ENCODE assay signal across 1 cellular context in the genomic region with DNA sequence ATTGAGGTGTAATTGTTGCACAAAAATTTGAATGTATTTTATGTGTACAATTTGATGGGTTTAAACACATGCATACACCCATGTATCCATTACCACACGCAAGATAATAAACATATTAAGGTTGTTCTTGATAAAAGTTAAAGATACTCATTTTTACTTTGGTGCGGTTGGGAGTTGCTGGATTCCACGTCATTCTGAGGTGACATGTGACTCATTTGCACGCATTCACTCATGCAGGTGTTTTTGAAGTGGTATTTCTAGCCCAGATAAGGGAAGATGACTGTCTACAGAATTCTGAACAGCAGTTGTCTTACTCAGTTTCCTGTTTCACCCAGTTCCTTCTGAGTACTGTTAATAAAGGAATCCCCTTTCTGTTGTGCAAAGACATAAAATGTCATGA.
TF ChIP-seq lines count a peak whose summit lies in the region.

No MANE protein-coding gene starts in this region.

TF ChIP-seq in GM12878, 131 proteins besides CTCF, POLR2A, EP300 and RAD21 (continued from another document and continues in another):
- TF ChIP-seq, protein P1, sequence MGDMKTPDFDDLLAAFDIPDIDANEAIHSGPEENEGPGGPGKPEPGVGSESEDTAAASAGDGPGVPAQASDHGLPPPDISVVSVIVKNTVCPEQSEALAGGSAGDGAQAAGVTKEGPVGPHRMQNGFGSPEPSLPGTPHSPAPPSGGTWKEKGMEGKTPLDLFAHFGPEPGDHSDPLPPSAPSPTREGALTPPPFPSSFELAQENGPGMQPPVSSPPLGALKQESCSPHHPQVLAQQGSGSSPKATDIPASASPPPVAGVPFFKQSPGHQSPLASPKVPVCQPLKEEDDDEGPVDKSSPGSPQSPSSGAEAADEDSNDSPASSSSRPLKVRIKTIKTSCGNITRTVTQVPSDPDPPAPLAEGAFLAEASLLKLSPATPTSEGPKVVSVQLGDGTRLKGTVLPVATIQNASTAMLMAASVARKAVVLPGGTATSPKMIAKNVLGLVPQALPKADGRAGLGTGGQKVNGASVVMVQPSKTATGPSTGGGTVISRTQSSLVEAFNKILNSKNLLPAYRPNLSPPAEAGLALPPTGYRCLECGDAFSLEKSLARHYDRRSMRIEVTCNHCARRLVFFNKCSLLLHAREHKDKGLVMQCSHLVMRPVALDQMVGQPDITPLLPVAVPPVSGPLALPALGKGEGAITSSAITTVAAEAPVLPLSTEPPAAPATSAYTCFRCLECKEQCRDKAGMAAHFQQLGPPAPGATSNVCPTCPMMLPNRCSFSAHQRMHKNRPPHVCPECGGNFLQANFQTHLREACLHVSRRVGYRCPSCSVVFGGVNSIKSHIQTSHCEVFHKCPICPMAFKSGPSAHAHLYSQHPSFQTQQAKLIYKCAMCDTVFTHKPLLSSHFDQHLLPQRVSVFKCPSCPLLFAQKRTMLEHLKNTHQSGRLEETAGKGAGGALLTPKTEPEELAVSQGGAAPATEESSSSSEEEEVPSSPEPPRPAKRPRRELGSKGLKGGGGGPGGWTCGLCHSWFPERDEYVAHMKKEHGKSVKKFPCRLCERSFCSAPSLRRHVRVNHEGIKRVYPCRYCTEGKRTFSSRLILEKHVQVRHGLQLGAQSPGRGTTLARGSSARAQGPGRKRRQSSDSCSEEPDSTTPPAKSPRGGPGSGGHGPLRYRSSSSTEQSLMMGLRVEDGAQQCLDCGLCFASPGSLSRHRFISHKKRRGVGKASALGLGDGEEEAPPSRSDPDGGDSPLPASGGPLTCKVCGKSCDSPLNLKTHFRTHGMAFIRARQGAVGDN (IDR thresholded peaks at IDR 0.05) = no peak
- no peak for TF ChIP-seq SREBF1 (IDR thresholded peaks at IDR 0.05; ENCODE audit: low read length)
- TF ChIP-seq, protein P2, sequence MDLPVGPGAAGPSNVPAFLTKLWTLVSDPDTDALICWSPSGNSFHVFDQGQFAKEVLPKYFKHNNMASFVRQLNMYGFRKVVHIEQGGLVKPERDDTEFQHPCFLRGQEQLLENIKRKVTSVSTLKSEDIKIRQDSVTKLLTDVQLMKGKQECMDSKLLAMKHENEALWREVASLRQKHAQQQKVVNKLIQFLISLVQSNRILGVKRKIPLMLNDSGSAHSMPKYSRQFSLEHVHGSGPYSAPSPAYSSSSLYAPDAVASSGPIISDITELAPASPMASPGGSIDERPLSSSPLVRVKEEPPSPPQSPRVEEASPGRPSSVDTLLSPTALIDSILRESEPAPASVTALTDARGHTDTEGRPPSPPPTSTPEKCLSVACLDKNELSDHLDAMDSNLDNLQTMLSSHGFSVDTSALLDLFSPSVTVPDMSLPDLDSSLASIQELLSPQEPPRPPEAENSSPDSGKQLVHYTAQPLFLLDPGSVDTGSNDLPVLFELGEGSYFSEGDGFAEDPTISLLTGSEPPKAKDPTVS (IDR thresholded peaks at IDR 0.05; ENCODE audit: low read depth, low read length) = no peak
- TF ChIP-seq ZNF384 (IDR thresholded peaks at IDR 0.05; ENCODE audit: borderline replicate concordance, low read depth, low read length) = no peak
- no peak for TF ChIP-seq CEBPB (IDR thresholded peaks at IDR 0.05; ENCODE audit: borderline replicate concordance in 1 of 2, low read depth in 2 of 2, low read length in 2 of 2)
- TF ChIP-seq, protein P3, sequence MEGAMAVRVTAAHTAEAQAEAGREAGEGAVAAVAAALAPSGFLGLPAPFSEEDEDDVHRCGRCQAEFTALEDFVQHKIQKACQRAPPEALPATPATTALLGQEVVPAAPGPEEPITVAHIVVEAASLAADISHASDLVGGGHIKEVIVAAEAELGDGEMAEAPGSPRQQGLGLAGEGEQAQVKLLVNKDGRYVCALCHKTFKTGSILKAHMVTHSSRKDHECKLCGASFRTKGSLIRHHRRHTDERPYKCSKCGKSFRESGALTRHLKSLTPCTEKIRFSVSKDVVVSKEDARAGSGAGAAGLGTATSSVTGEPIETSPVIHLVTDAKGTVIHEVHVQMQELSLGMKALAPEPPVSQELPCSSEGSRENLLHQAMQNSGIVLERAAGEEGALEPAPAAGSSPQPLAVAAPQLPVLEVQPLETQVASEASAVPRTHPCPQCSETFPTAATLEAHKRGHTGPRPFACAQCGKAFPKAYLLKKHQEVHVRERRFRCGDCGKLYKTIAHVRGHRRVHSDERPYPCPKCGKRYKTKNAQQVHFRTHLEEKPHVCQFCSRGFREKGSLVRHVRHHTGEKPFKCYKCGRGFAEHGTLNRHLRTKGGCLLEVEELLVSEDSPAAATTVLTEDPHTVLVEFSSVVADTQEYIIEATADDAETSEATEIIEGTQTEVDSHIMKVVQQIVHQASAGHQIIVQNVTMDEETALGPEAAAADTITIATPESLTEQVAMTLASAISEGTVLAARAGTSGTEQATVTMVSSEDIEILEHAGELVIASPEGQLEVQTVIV (IDR thresholded peaks at IDR 0.05; ENCODE audit: borderline replicate concordance, partially characterized antibody) = no peak
- no peak for TF ChIP-seq NFYA (IDR thresholded peaks at IDR 0.05; ENCODE audit: borderline replicate concordance, low read depth, low read length)
- no peak for TF ChIP-seq ZNF207 (IDR thresholded peaks at IDR 0.05; ENCODE audit: borderline replicate concordance)
- peak; percentile 28; the same call in 1 of the 2 replicates for TF ChIP-seq RAD51 (IDR thresholded peaks at IDR 0.05)
- TF ChIP-seq, protein P4, sequence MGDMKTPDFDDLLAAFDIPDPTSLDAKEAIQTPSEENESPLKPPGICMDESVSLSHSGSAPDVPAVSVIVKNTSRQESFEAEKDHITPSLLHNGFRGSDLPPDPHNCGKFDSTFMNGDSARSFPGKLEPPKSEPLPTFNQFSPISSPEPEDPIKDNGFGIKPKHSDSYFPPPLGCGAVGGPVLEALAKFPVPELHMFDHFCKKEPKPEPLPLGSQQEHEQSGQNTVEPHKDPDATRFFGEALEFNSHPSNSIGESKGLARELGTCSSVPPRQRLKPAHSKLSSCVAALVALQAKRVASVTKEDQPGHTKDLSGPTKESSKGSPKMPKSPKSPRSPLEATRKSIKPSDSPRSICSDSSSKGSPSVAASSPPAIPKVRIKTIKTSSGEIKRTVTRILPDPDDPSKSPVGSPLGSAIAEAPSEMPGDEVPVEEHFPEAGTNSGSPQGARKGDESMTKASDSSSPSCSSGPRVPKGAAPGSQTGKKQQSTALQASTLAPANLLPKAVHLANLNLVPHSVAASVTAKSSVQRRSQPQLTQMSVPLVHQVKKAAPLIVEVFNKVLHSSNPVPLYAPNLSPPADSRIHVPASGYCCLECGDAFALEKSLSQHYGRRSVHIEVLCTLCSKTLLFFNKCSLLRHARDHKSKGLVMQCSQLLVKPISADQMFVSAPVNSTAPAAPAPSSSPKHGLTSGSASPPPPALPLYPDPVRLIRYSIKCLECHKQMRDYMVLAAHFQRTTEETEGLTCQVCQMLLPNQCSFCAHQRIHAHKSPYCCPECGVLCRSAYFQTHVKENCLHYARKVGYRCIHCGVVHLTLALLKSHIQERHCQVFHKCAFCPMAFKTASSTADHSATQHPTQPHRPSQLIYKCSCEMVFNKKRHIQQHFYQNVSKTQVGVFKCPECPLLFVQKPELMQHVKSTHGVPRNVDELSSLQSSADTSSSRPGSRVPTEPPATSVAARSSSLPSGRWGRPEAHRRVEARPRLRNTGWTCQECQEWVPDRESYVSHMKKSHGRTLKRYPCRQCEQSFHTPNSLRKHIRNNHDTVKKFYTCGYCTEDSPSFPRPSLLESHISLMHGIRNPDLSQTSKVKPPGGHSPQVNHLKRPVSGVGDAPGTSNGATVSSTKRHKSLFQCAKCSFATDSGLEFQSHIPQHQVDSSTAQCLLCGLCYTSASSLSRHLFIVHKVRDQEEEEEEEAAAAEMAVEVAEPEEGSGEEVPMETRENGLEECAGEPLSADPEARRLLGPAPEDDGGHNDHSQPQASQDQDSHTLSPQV (IDR thresholded peaks at IDR 0.05) = no peak
- peak; percentile 88 for TF ChIP-seq JUNB (IDR thresholded peaks at IDR 0.05)
- TF ChIP-seq ZNF217 (IDR thresholded peaks at IDR 0.05) = no peak
- peak; percentile 64; the same call in 1 of the 2 replicates for TF ChIP-seq DPF2 (IDR thresholded peaks at IDR 0.05)
- TF ChIP-seq ZNF274 (IDR thresholded peaks at IDR 0.05; ENCODE audit: insufficient read depth, insufficient read length) = no peak
- TF ChIP-seq, protein P5, sequence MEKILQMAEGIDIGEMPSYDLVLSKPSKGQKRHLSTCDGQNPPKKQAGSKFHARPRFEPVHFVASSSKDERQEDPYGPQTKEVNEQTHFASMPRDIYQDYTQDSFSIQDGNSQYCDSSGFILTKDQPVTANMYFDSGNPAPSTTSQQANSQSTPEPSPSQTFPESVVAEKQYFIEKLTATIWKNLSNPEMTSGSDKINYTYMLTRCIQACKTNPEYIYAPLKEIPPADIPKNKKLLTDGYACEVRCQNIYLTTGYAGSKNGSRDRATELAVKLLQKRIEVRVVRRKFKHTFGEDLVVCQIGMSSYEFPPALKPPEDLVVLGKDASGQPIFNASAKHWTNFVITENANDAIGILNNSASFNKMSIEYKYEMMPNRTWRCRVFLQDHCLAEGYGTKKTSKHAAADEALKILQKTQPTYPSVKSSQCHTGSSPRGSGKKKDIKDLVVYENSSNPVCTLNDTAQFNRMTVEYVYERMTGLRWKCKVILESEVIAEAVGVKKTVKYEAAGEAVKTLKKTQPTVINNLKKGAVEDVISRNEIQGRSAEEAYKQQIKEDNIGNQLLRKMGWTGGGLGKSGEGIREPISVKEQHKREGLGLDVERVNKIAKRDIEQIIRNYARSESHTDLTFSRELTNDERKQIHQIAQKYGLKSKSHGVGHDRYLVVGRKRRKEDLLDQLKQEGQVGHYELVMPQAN (conservative IDR thresholded peaks at IDR 0.05) = no peak
- no peak for TF ChIP-seq RBBP5 (conservative IDR thresholded peaks at IDR 0.05)
- TF ChIP-seq KLF5 (IDR thresholded peaks at IDR 0.05; ENCODE audit: partially characterized antibody) = no peak
- TF ChIP-seq YBX1 (IDR thresholded peaks at IDR 0.05) = no peak
- peak; percentile 33; the same call in 1 of the 2 replicates for TF ChIP-seq ZBED1 (IDR thresholded peaks at IDR 0.05; ENCODE audit: borderline replicate concordance)
- TF ChIP-seq IKZF1 (conservative IDR thresholded peaks at IDR 0.05) = no peak
- peak; percentile 42 to 43; a peak in 2 of 4 replicates for TF ChIP-seq IKZF2 (IDR thresholded peaks at IDR 0.05)
- TF ChIP-seq FOXK2 (IDR thresholded peaks at IDR 0.05) = no peak
- TF ChIP-seq, protein P6, sequence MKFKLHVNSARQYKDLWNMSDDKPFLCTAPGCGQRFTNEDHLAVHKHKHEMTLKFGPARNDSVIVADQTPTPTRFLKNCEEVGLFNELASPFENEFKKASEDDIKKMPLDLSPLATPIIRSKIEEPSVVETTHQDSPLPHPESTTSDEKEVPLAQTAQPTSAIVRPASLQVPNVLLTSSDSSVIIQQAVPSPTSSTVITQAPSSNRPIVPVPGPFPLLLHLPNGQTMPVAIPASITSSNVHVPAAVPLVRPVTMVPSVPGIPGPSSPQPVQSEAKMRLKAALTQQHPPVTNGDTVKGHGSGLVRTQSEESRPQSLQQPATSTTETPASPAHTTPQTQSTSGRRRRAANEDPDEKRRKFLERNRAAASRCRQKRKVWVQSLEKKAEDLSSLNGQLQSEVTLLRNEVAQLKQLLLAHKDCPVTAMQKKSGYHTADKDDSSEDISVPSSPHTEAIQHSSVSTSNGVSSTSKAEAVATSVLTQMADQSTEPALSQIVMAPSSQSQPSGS (IDR thresholded peaks at IDR 0.05; ENCODE audit: low read length) = peak; percentile 83
- peak; percentile 73; the same call in 1 of the 2 replicates for TF ChIP-seq TCF12 (IDR thresholded peaks at IDR 0.05; ENCODE audit: low read depth, low read length)
- TF ChIP-seq, protein P7, sequence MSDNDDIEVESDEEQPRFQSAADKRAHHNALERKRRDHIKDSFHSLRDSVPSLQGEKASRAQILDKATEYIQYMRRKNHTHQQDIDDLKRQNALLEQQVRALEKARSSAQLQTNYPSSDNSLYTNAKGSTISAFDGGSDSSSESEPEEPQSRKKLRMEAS (IDR thresholded peaks at IDR 0.05; ENCODE audit: low read depth, low read length) = no peak
- TF ChIP-seq, protein P8, sequence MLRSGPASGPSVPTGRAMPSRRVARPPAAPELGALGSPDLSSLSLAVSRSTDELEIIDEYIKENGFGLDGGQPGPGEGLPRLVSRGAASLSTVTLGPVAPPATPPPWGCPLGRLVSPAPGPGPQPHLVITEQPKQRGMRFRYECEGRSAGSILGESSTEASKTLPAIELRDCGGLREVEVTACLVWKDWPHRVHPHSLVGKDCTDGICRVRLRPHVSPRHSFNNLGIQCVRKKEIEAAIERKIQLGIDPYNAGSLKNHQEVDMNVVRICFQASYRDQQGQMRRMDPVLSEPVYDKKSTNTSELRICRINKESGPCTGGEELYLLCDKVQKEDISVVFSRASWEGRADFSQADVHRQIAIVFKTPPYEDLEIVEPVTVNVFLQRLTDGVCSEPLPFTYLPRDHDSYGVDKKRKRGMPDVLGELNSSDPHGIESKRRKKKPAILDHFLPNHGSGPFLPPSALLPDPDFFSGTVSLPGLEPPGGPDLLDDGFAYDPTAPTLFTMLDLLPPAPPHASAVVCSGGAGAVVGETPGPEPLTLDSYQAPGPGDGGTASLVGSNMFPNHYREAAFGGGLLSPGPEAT (IDR thresholded peaks at IDR 0.05; ENCODE audit: low read depth) = no peak; the same call in 1 of the 2 replicates
- TF ChIP-seq SRF (IDR thresholded peaks at IDR 0.05; ENCODE audit: low read depth in 2 of 2, low read length in 2 of 2) = peak in 1 of 2 experiments; percentile 75; a peak in 2 of 4 replicates
- TF ChIP-seq ZNF622 (IDR thresholded peaks at IDR 0.05) = no peak
- TF ChIP-seq, protein P9, sequence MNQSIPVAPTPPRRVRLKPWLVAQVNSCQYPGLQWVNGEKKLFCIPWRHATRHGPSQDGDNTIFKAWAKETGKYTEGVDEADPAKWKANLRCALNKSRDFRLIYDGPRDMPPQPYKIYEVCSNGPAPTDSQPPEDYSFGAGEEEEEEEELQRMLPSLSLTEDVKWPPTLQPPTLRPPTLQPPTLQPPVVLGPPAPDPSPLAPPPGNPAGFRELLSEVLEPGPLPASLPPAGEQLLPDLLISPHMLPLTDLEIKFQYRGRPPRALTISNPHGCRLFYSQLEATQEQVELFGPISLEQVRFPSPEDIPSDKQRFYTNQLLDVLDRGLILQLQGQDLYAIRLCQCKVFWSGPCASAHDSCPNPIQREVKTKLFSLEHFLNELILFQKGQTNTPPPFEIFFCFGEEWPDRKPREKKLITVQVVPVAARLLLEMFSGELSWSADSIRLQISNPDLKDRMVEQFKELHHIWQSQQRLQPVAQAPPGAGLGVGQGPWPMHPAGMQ (IDR thresholded peaks at IDR 0.05; ENCODE audit: borderline replicate concordance) = no peak
- TF ChIP-seq RCOR1 (conservative IDR thresholded peaks at IDR 0.05; ENCODE audit: low read depth, low read length) = no peak
